In genomic region chr1:19045898-19046889, GRCh38 we compare ENCODE assay signal across 2 cellular contexts.
TF ChIP-seq lines count a peak whose summit lies in the region.

No MANE protein-coding gene starts in this region.

TF ChIP-seq in HEK293, 187 proteins besides CTCF, POLR2A, EP300 and RAD21 (continued from another document and continues in another):
- no peak for TF ChIP-seq TSHZ1 (tag by site-specific recombination; IDR thresholded peaks at IDR 0.05; ENCODE audit: borderline replicate concordance)
- no peak for TF ChIP-seq ZNF155 (tag by site-specific recombination; IDR thresholded peaks at IDR 0.05)
- no peak for TF ChIP-seq ZFP37 (tag by site-specific recombination; IDR thresholded peaks at IDR 0.05)
- TF ChIP-seq PBX3 (CRISPR knock-in tag; IDR thresholded peaks at IDR 0.05) = no peak
- no peak for TF ChIP-seq ZNF366 (tag by site-specific recombination; conservative IDR thresholded peaks at IDR 0.05)
- no peak for TF ChIP-seq ZBTB7A (tag by site-specific recombination; IDR thresholded peaks at IDR 0.05; ENCODE audit: low read depth)
- no peak for TF ChIP-seq ZNF521 (tag by site-specific recombination; IDR thresholded peaks at IDR 0.05)
- TF ChIP-seq GLIS2 (tag by site-specific recombination; IDR thresholded peaks at IDR 0.05) = no peak
- TF ChIP-seq GFI1B (tag by site-specific recombination; IDR thresholded peaks at IDR 0.05) = 0 out of 2 replicates have a peak, but pooled peaks have one; percentile 17
- no peak for TF ChIP-seq ZNF311 (tag by site-specific recombination; IDR thresholded peaks at IDR 0.05; ENCODE audit: borderline replicate concordance)
- 0 out of 2 replicates have a peak, but pooled peaks have one; percentile 10 for TF ChIP-seq SCRT1 (tag by site-specific recombination; IDR thresholded peaks at IDR 0.05; ENCODE audit: borderline replicate concordance)
- no peak for TF ChIP-seq PRDM2 (tag by site-specific recombination; IDR thresholded peaks at IDR 0.05; ENCODE audit: borderline replicate concordance)
- TF ChIP-seq SCRT2 (tag by site-specific recombination; IDR thresholded peaks at IDR 0.05) = peak; percentile 56
- no peak for TF ChIP-seq ZIC2 (tag by site-specific recombination; IDR thresholded peaks at IDR 0.05)
- peak; percentile 67 for TF ChIP-seq GLIS1 (tag by site-specific recombination; IDR thresholded peaks at IDR 0.05)

TF ChIP-seq in HepG2, 621 proteins besides CTCF, POLR2A, EP300 and RAD21 (continued from another document and continues in another):
- no peak for TF ChIP-seq ZBTB40 (IDR thresholded peaks at IDR 0.05)
- 0 out of 2 replicates have a peak, but pooled peaks have one; percentile 30 for TF ChIP-seq ZBTB40 (CRISPR knock-in tag; IDR thresholded peaks at IDR 0.05)
- TF ChIP-seq HNF4G (IDR thresholded peaks at IDR 0.05; ENCODE audit: borderline replicate concordance, low read depth, low read length) = peak; percentile 73
- no peak for TF ChIP-seq HNF4G (CRISPR knock-in tag; IDR thresholded peaks at IDR 0.05; ENCODE audit: borderline replicate concordance, low read depth)
- no peak for TF ChIP-seq ZIK1 (CRISPR knock-in tag; IDR thresholded peaks at IDR 0.05; ENCODE audit: borderline replicate concordance, low read depth)
- TF ChIP-seq FOXJ3 (CRISPR knock-in tag; IDR thresholded peaks at IDR 0.05; ENCODE audit: borderline replicate concordance) = no peak
- 0 out of 2 replicates have a peak, but pooled peaks have one; percentile 17 for TF ChIP-seq UBTF (CRISPR knock-in tag; IDR thresholded peaks at IDR 0.05)
- no peak for TF ChIP-seq ZBTB44 (CRISPR knock-in tag; IDR thresholded peaks at IDR 0.05)
- TF ChIP-seq KAT2B (IDR thresholded peaks at IDR 0.05; ENCODE audit: borderline replicate concordance, low read depth, low read length) = no peak
- peak; percentile 51; the same call in 1 of the 2 replicates for TF ChIP-seq ZFP91 (CRISPR knock-in tag; IDR thresholded peaks at IDR 0.05; ENCODE audit: borderline replicate concordance)
- 0 out of 2 replicates have a peak, but pooled peaks have one; percentile 32 for TF ChIP-seq SALL2 (CRISPR knock-in tag; IDR thresholded peaks at IDR 0.05)
- TF ChIP-seq ZNF564 (CRISPR knock-in tag; IDR thresholded peaks at IDR 0.05) = 0 out of 2 replicates have a peak, but pooled peaks have one; percentile 78
- peak; percentile 38; the same call in 1 of the 2 replicates for TF ChIP-seq ZGPAT (CRISPR knock-in tag; IDR thresholded peaks at IDR 0.05)
- TF ChIP-seq ZMYM3 (CRISPR knock-in tag; IDR thresholded peaks at IDR 0.05) = 0 out of 2 replicates have a peak, but pooled peaks have one; percentile 32
- no peak for TF ChIP-seq GABPA (IDR thresholded peaks at IDR 0.05; ENCODE audit: low read depth, low read length)
- 0 out of 2 replicates have a peak, but pooled peaks have one; percentile 26 for TF ChIP-seq GABPA (CRISPR knock-in tag; IDR thresholded peaks at IDR 0.05; ENCODE audit: low read depth)
- TF ChIP-seq NFAT5 (CRISPR knock-in tag; IDR thresholded peaks at IDR 0.05) = peak; percentile 18; the same call in 1 of the 2 replicates
- TF ChIP-seq ISL2 (CRISPR knock-in tag; IDR thresholded peaks at IDR 0.05) = 0 out of 2 replicates have a peak, but pooled peaks have one; percentile 13
- 0 out of 2 replicates have a peak, but pooled peaks have one; percentile 16 for TF ChIP-seq ATF2 (CRISPR knock-in tag; IDR thresholded peaks at IDR 0.05)
